ENCODE assay signal across 8 cellular contexts in genomic region chr19:2478324-2478755, GRCh38. TPM values are rescaled to one million over a fixed set of nuclear protein-coding genes. Genes with fewer than 3 reads are reported as not detected.
A peak's percentile ranks its signal among the peaks of the same experiment; 100 is the strongest.
DNase-seq lines count a peak whose midpoint lies in the region; ATAC-seq lines count a peak whose summit lies in the region.

No MANE protein-coding gene starts in this region.

- no peak overlapping the region for H4K8ac ChIP-seq in mesendoderm (ENCODE audit: low read depth, low read length)

- no peaks in the 10 kb centered on the region for H3K27me3 ChIP-seq in effector memory CD4-positive, alpha-beta T cell (replicated peaks; ENCODE audit: control insufficient read depth, insufficient read depth, low read length, poor library complexity, severe bottlenecking)
- H3K27me3 ChIP-seq in mesendoderm (ENCODE audit: insufficient read depth, low read length, poor library complexity): no peaks in the 10 kb centered on the region

- H3K18ac ChIP-seq in mesendoderm (ENCODE audit: low read length): peak overlapping the region; percentile 89

- peaks cover 4% of the 10 kb centered on the region for H3K9me3 ChIP-seq in effector memory CD4-positive, alpha-beta T cell (ENCODE audit: control insufficient read depth, low read length)

- DNase-seq in D341Med (ENCODE audit: low spot score) (peak; percentile 39), M059J (ENCODE audit: low read depth) (peak; percentile 88), mesendoderm (peak; percentile 88), stromal cell of bone marrow (ENCODE audit: low read depth) (peak; percentile 64)
- peak; percentile 34 to 47 for DNase-seq in activated CD4-positive, alpha-beta T cell treated with anti-CD3 and anti-CD28 coated beads for 4 hours
- peak; percentile 43 to 52 (median 47) for DNase-seq in effector memory CD4-positive, alpha-beta T cell

- H2BK5ac ChIP-seq in mesendoderm (ENCODE audit: low read length): peak overlapping the region; percentile 70

- H3K56ac ChIP-seq in mesendoderm (ENCODE audit: low read length): peak overlapping the region; percentile 92

- H3K4ac ChIP-seq in mesendoderm (ENCODE audit: low read depth, low read length): no peak overlapping the region

- peak overlapping the region; percentile 94 for H3K4me3 ChIP-seq in effector memory CD4-positive, alpha-beta T cell (ENCODE audit: insufficient read depth, low read depth, low read length, poor library complexity, severe bottlenecking)
- peak overlapping the region; percentile 99 for H3K4me3 ChIP-seq in mesendoderm (ENCODE audit: low read length)

- H3K4me1 ChIP-seq in effector memory CD4-positive, alpha-beta T cell (ENCODE audit: control insufficient read depth, insufficient read depth, low read length, poor library complexity, severe bottlenecking): peaks cover 26% of the 10 kb centered on the region
- H3K4me1 ChIP-seq in mesendoderm (ENCODE audit: control insufficient read depth, low read depth, low read length): no peaks in the 10 kb centered on the region

- no peak overlapping the region for H2AK5ac ChIP-seq in mesendoderm (ENCODE audit: low read length)

- H3K4me2 ChIP-seq in mesendoderm (ENCODE audit: low read length): peak overlapping the region; percentile 99

- H2BK120ac ChIP-seq in mesendoderm (ENCODE audit: low read depth, low read length): no peak overlapping the region

- peaks cover 26% of the 10 kb centered on the region for H3K79me2 ChIP-seq in mesendoderm (ENCODE audit: control insufficient read depth, insufficient read depth, low read length)

- no peak overlapping the region for H2BK15ac ChIP-seq in mesendoderm (replicated peaks; ENCODE audit: low read depth)

- no peak overlapping the region for H4K5ac ChIP-seq in mesendoderm (ENCODE audit: low read length)

- H3K23ac ChIP-seq in mesendoderm (ENCODE audit: low read length): no peak overlapping the region

- no peaks in the 10 kb centered on the region for H3K79me1 ChIP-seq in mesendoderm (ENCODE audit: low read length)

- H3K9ac ChIP-seq in mesendoderm (ENCODE audit: low read length): peak overlapping the region; percentile 99

- H3K36me3 ChIP-seq in effector memory CD4-positive, alpha-beta T cell (ENCODE audit: control insufficient read depth, insufficient read depth, low read length): peaks cover 12% of the 10 kb centered on the region
- no peaks in the 10 kb centered on the region for H3K36me3 ChIP-seq in mesendoderm (ENCODE audit: control insufficient read depth, insufficient read depth, low read length)

- no CpG with 5 or more reads among the region's 18 CpGs for WGBS in mesendoderm (ENCODE audit: extremely low coverage, insufficient coverage, low lambda C conversion rate)

- H3K27ac ChIP-seq in effector memory CD4-positive, alpha-beta T cell (ENCODE audit: insufficient read depth, low read length, poor library complexity, severe bottlenecking): peak overlapping the region; percentile 89
- H3K27ac ChIP-seq in mesendoderm (ENCODE audit: low read depth, low read length): peak overlapping the region; percentile 18

- no peak for ATAC-seq in GM18511 (IDR thresholded peaks at IDR 0.05; ENCODE audit: unreplicated experiment)
- ATAC-seq in GM21423 (IDR thresholded peaks at IDR 0.05; ENCODE audit: unreplicated experiment): no peak

RNA-seq across cellular contexts. Expression of gene GADD45B, which starts 2.4 kb away (rescaled TPM):
- total RNA-seq in M059J (2014; rRNA removed; shearing (Covaris generic)): 38.8 and 54.0 TPM in 2 replicates
- 43.7 TPM for polyA plus RNA-seq in mesendoderm (2013, experiment 1 of 2)
- polyA plus RNA-seq in mesendoderm (2013, experiment 2 of 2): 44.8 TPM

RNA-seq across cellular contexts. Expression of gene LMNB2, which starts 21.6 kb away (rescaled TPM):
- 57.9 and 114 TPM in 2 replicates for total RNA-seq in M059J (2014; rRNA removed; shearing (Covaris generic))
- polyA plus RNA-seq in mesendoderm (2013, experiment 1 of 2): 144 TPM
- 143 TPM for polyA plus RNA-seq in mesendoderm (2013, experiment 2 of 2)

RNA-seq across cellular contexts. Expression of gene TIMM13, which starts 51.0 kb away (rescaled TPM):
- 38.5 and 48.3 TPM in 2 replicates for total RNA-seq in M059J (2014; rRNA removed; shearing (Covaris generic))
- 215 TPM for polyA plus RNA-seq in mesendoderm (2013, experiment 1 of 2)
- 208 TPM for polyA plus RNA-seq in mesendoderm (2013, experiment 2 of 2)
